ENCODE assay signal across 9 cellular contexts in genomic region chr12:52081263-52081733, GRCh38. TPM values are rescaled to one million over a fixed set of nuclear protein-coding genes. Genes with fewer than 3 reads are reported as not detected.
DNase-seq lines count a peak whose midpoint lies in the region; ATAC-seq, FAIRE-seq and TF ChIP-seq lines count a peak whose summit lies in the region.
"Had no signal": no experiment of that assay in that cellular context is flagged by ENCODE, and none has a peak within 500 bp of the region (broad histone marks: within the 10 kb centered on the region; RNA-seq: fewer than 3 reads in every experiment).

No MANE protein-coding gene starts in this region.

- no peak for TF ChIP-seq CTCF in CD14-positive monocyte (IDR thresholded peaks at IDR 0.05)

- ATAC-seq in HG02759 (IDR thresholded peaks at IDR 0.05; ENCODE audit: unreplicated experiment) (peak; percentile 85), HG03565 (IDR thresholded peaks at IDR 0.05; ENCODE audit: unreplicated experiment) (no peak)

- no peak overlapping the region for H3K4me3 Mint-ChIP-seq in CD14-positive monocyte
- H3K4me3 Mint-ChIP-seq: activated naive CD4-positive, alpha-beta T cell treated with anti-CD3 and anti-CD28 coated beads, Interleukin-2, amount 50 U/mL, for 24 hours had no signal

- peaks cover 30% of the 10 kb centered on the region in 2 donors for H3K36me3 Mint-ChIP-seq in CD14-positive monocyte

- intact Hi-C loops in CD14-positive monocyte (cut with micrococcal nuclease): no loop called here

- peak; percentile 76 for FAIRE-seq in GM12891 (lab: Jason Lieb, UNC)

- peaks cover 2 to 5% (median 4%) of the 10 kb centered on the region in 3 donors for H3K27me3 Mint-ChIP-seq in CD14-positive monocyte (ENCODE audit: low read depth in 3 of 3)
- H3K27me3 Mint-ChIP-seq: activated naive CD4-positive, alpha-beta T cell treated with anti-CD3 and anti-CD28 coated beads, Interleukin-2, amount 50 U/mL, for 24 hours had no signal

- TF ChIP-seq POLR2A in GM12891 (IDR thresholded peaks at IDR 0.05; ENCODE audit: low read depth, low read length): no peak

- DNase-seq in GM12891 (ENCODE audit: insufficient read length, low spot score) (peak; percentile 71), NCI-H510A (lab: John Stamatoyannopoulos, UW) (peak; percentile 69), iPS-NIHi11 (ENCODE audit: low spot score) (peak; percentile 11), CD14-positive monocyte (ENCODE audit: low spot score) (no peak), ACHN (no peak)
- no peak for DNase-seq in central memory CD4-positive, alpha-beta T cell

- H3K9me3 Mint-ChIP-seq in CD14-positive monocyte: no peaks in the 10 kb centered on the region
- H3K9me3 Mint-ChIP-seq: activated naive CD4-positive, alpha-beta T cell treated with anti-CD3 and anti-CD28 coated beads, Interleukin-2, amount 50 U/mL, for 24 hours had no signal

- peak overlapping the region in 3 of 7 donors; percentile 46 to 79 (median 49) for H3K27ac Mint-ChIP-seq in CD14-positive monocyte
- H3K27ac Mint-ChIP-seq: activated naive CD4-positive, alpha-beta T cell treated with anti-CD3 and anti-CD28 coated beads, Interleukin-2, amount 50 U/mL, for 24 hours had no signal

- in situ Hi-C loops in ACHN (cut with HindIII; ENCODE audit: low pct_ligation_motif_present, low pct_unique_long_range_greater_than_20kb, low sequenced_read_pairs): no loop called here

- H3K4me1 Mint-ChIP-seq in CD14-positive monocyte: peaks cover 18% of the 10 kb centered on the region

TF ChIP-seq in GM12891, 5 proteins besides CTCF, POLR2A, EP300 and RAD21:
- peak; percentile 71 for TF ChIP-seq SPI1 (IDR thresholded peaks at IDR 0.05; ENCODE audit: low read depth, low read length)
- no peak for TF ChIP-seq PAX5 (IDR thresholded peaks at IDR 0.05; ENCODE audit: insufficient read depth, low read length, severe bottlenecking)
TF ChIP-seq in GM12891: peak in this region for 1.

RNA-seq across cellular contexts. Expression of gene SMIM41, which starts 1.8 kb away (rescaled TPM):
- not detected for polyA plus RNA-seq in GM12891 (2012; ENCODE audit: low read depth, missing spikeins)
- not detected for polyA plus RNA-seq in CD14-positive monocyte

RNA-seq across cellular contexts. Expression of gene ATG101, which starts 11.5 kb away (rescaled TPM):
- polyA plus RNA-seq in GM12891 (2012; ENCODE audit: low read depth, missing spikeins): 34.1 TPM
- 10 to 100 TPM; 20.5 to 26.4 TPM for polyA plus RNA-seq in CD14-positive monocyte

RNA-seq across cellular contexts. Expression of gene NR4A1, which starts 30.1 kb away (rescaled TPM):
- polyA plus RNA-seq in GM12891 (2012; ENCODE audit: low read depth, missing spikeins): 22.3 TPM
- polyA plus RNA-seq in CD14-positive monocyte: 10 to 100 TPM; 10.1 to 41.4 TPM

Comparison
In these comparisons a context has a peak if more than half of its experiments do, and no peak if none do; other contexts are left out.
1. DNase-seq: peak in GM12891 (single experiment), NCI-H510A (single experiment) and iPS-NIHi11 (single experiment); none in central memory CD4-positive, alpha-beta T cell (single experiment), CD14-positive monocyte (single experiment) and ACHN (single experiment).